In genomic region chr2:108329771-108330170, GRCh38 we compare ENCODE assay signal across 11 cellular contexts. TPM values are rescaled to one million over a fixed set of nuclear protein-coding genes. Genes with fewer than 3 reads are reported as not detected.
"Had no signal": no experiment of that assay in that cellular context is flagged by ENCODE, and none has a peak within 500 bp of the region (broad histone marks: within the 10 kb centered on the region; RNA-seq: fewer than 3 reads in every experiment).

No MANE protein-coding gene starts in this region.

- H3K9ac ChIP-seq: KMS-11 had no signal

- H2AFZ ChIP-seq: GM23338 had no signal

- DNase-seq: H9, HCEC 1CT, IMR-90, Karpas-422, KBM-7 had no signal

- ATAC-seq: GM23338 had no signal

- H3K4me3 ChIP-seq: GM23338 had no signal

- H3K4me2 ChIP-seq: GM23338, KMS-11 had no signal

- H3K27ac ChIP-seq: HL-60, KMS-11 had no signal

- FAIRE-seq: H1, H54, HTR-8/SVneo had no signal

RNA-seq across cellular contexts. Expression of gene SULT1C2, which starts 41.1 kb away (rescaled TPM):
- total RNA-seq: IMR-90 had no signal
